In genomic region chr6:153218184-153218792, GRCh38 we compare ENCODE assay signal across 11 cellular contexts.
"Had no signal": no experiment of that assay in that cellular context is flagged by ENCODE, and none has a peak within 500 bp of the region (broad histone marks: within the 10 kb centered on the region; RNA-seq: fewer than 3 reads in every experiment).

No MANE protein-coding gene starts in this region.

- H3K27ac ChIP-seq: GM23248 had no signal

- ATAC-seq: GM23338, HCT116 had no signal

- H2AFZ ChIP-seq: GM23248, GM23338 had no signal

- H3K9me3 ChIP-seq: HAP-1 had no signal

- H3K4me2 ChIP-seq: GM23338 had no signal

- FAIRE-seq: H1, H54 had no signal

- H3K36me3 ChIP-seq: HAP-1 had no signal

- H3K4me3 ChIP-seq: GM23248, GM23338, HAP-1 had no signal

- H3K9ac ChIP-seq: GM23248 had no signal

- H3K4me1 ChIP-seq: HAP-1 had no signal

- DNase-seq: GM23248, GOT3, H7, H9, HCEC 1CT, HFFc6 had no signal
